ENCODE assay signal across 1 cellular context in the genomic region with DNA sequence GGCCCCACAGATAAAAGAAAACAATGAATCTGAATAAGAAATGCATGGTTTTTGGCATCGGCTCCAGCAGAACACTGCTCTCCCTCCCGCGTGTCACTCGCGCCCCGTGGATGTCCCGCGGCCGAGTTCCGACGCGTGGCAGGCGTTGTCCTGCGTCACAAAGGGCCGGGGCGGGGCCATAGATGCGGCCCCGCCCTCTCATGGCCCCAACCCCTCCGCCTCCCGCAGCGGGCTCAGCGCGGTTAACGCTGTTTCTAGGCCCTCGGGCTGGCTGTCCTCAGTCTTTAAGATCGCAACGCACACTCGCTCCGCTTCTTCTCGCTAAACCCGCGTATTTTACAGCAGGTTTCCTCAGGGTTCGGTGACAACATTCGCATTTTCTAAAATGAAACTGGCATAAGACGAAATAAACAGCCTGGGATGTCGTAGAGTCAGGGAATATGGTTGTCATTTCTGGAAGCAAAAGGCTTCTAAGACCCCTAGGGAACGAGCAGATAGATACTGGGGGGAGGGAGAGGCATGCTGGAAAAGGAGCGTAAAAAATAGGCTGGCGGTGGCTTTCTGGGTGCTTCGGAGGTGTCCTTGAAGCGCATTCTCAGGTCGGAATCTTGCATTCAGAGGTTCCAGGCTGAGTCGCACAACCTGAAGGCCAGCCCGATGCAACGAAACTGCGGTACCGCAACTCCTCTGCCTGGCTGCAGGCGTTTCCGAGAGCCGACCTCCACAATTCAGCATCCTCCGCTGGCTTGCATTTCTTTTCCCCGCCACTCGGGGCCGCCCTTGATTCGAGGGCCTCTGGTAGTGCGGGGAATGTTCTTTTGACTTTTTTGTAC.
A peak's percentile ranks its signal among the peaks of the same experiment; 100 is the strongest.
TF ChIP-seq lines count a peak whose summit lies in the region.

Gene FKBP7, minus strand, starts transcription at position 159 of the 833 bp plus-strand sequence. Its CDS starts 101 bp downstream, at position 58.

TF ChIP-seq in GM12878, 131 proteins besides CTCF, POLR2A, EP300 and RAD21 (continued from another document and continues in another):
- TF ChIP-seq BACH1 (IDR thresholded peaks at IDR 0.05; ENCODE audit: borderline replicate concordance) (peak; percentile 94), HDGF (IDR thresholded peaks at IDR 0.05) (no peak), NRF1 (conservative IDR thresholded peaks at IDR 0.05; ENCODE audit: low read depth, low read length) (0 out of 2 replicates have a peak, but pooled peaks have one; percentile 2), ATF7 (IDR thresholded peaks at IDR 0.05; ENCODE audit: low read depth) (no peak), NFXL1 (IDR thresholded peaks at IDR 0.05; ENCODE audit: borderline replicate concordance) (no peak), FOXM1 (IDR thresholded peaks at IDR 0.05; ENCODE audit: low read depth, low read length) (peak; percentile 71; the same call in 1 of the 2 replicates), HCFC1 (IDR thresholded peaks at IDR 0.05; ENCODE audit: low read length) (no peak), SRF (IDR thresholded peaks at IDR 0.05; ENCODE audit: low read depth in 2 of 2, low read length in 2 of 2) (no peak), SMAD5 (IDR thresholded peaks at IDR 0.05; ENCODE audit: low read depth) (peak; percentile 56; the same call in 1 of the 2 replicates), CBFB (IDR thresholded peaks at IDR 0.05; ENCODE audit: low read depth) (peak; percentile 8; the same call in 1 of the 2 replicates), RB1 (IDR thresholded peaks at IDR 0.05; ENCODE audit: borderline replicate concordance) (0 out of 2 replicates have a peak, but pooled peaks have one; percentile 15), SPI1 (IDR thresholded peaks at IDR 0.05; ENCODE audit: borderline replicate concordance, insufficient read depth, low read depth, low read length) (no peak), NFYA (IDR thresholded peaks at IDR 0.05; ENCODE audit: borderline replicate concordance, low read depth, low read length) (no peak), DPF2 (IDR thresholded peaks at IDR 0.05) (peak; percentile 56; the same call in 1 of the 2 replicates), CHD2 (IDR thresholded peaks at IDR 0.05; ENCODE audit: borderline replicate concordance, low read depth, low read length) (no peak), MTA3 (IDR thresholded peaks at IDR 0.05; ENCODE audit: borderline replicate concordance, low read length) (0 out of 2 replicates have a peak, but pooled peaks have one; percentile 18), NFIC (IDR thresholded peaks at IDR 0.05; ENCODE audit: low read depth, low read length) (0 out of 2 replicates have a peak, but pooled peaks have one; percentile 44), RUNX3 (IDR thresholded peaks at IDR 0.05; ENCODE audit: low read length) (peak; percentile 52), GATAD2B (conservative IDR thresholded peaks at IDR 0.05; ENCODE audit: low read depth) (peak; percentile 23), ZBED1 (IDR thresholded peaks at IDR 0.05; ENCODE audit: borderline replicate concordance) (no peak), POLR2AphosphoS2 (IDR thresholded peaks at IDR 0.05; ENCODE audit: low read depth, low read length) (0 out of 2 replicates have a peak, but pooled peaks have one; percentile 46), NBN (IDR thresholded peaks at IDR 0.05) (peak; percentile 60; the same call in 1 of the 2 replicates), EED (IDR thresholded peaks at IDR 0.05; ENCODE audit: low read depth) (peak; percentile 70), KLF5 (IDR thresholded peaks at IDR 0.05; ENCODE audit: partially characterized antibody) (no peak), SUPT20H (IDR thresholded peaks at IDR 0.05; ENCODE audit: borderline replicate concordance, control insufficient read depth, low read depth, low read length) (no peak), E4F1 (IDR thresholded peaks at IDR 0.05; ENCODE audit: borderline replicate concordance, partially characterized antibody) (no peak), IRF4 (IDR thresholded peaks at IDR 0.05; ENCODE audit: low read depth, low read length) (no peak; the same call in 1 of the 2 replicates), CEBPB (IDR thresholded peaks at IDR 0.05; ENCODE audit: borderline replicate concordance in 1 of 2, low read depth in 2 of 2, low read length in 2 of 2) (no peak), IKZF1 (conservative IDR thresholded peaks at IDR 0.05) (no peak; the same call in 1 of the 2 replicates), RELA (IDR thresholded peaks at IDR 0.05; ENCODE audit: borderline replicate concordance, partially characterized antibody) (no peak), WRNIP1 (IDR thresholded peaks at IDR 0.05; ENCODE audit: borderline replicate concordance, low read depth, low read length) (peak; percentile 68; the same call in 1 of the 2 replicates), TCF3 (IDR thresholded peaks at IDR 0.05; ENCODE audit: borderline replicate concordance, insufficient read depth, low read depth, low read length) (no peak), BCL3 (IDR thresholded peaks at IDR 0.05; ENCODE audit: borderline replicate concordance, insufficient read depth, low read depth, low read length, poor library complexity, severe bottlenecking) (no peak), ZBTB11 (CRISPR knock-in tag; IDR thresholded peaks at IDR 0.05) (no peak), MTA2 (IDR thresholded peaks at IDR 0.05; ENCODE audit: low read depth) (no peak; the same call in 1 of the 2 replicates), CREM (IDR thresholded peaks at IDR 0.05; ENCODE audit: low read depth) (peak; percentile 86), CBX5 (IDR thresholded peaks at IDR 0.05; ENCODE audit: low read depth) (peak; percentile 73; the same call in 1 of the 2 replicates)
- TF ChIP-seq, protein P1, sequence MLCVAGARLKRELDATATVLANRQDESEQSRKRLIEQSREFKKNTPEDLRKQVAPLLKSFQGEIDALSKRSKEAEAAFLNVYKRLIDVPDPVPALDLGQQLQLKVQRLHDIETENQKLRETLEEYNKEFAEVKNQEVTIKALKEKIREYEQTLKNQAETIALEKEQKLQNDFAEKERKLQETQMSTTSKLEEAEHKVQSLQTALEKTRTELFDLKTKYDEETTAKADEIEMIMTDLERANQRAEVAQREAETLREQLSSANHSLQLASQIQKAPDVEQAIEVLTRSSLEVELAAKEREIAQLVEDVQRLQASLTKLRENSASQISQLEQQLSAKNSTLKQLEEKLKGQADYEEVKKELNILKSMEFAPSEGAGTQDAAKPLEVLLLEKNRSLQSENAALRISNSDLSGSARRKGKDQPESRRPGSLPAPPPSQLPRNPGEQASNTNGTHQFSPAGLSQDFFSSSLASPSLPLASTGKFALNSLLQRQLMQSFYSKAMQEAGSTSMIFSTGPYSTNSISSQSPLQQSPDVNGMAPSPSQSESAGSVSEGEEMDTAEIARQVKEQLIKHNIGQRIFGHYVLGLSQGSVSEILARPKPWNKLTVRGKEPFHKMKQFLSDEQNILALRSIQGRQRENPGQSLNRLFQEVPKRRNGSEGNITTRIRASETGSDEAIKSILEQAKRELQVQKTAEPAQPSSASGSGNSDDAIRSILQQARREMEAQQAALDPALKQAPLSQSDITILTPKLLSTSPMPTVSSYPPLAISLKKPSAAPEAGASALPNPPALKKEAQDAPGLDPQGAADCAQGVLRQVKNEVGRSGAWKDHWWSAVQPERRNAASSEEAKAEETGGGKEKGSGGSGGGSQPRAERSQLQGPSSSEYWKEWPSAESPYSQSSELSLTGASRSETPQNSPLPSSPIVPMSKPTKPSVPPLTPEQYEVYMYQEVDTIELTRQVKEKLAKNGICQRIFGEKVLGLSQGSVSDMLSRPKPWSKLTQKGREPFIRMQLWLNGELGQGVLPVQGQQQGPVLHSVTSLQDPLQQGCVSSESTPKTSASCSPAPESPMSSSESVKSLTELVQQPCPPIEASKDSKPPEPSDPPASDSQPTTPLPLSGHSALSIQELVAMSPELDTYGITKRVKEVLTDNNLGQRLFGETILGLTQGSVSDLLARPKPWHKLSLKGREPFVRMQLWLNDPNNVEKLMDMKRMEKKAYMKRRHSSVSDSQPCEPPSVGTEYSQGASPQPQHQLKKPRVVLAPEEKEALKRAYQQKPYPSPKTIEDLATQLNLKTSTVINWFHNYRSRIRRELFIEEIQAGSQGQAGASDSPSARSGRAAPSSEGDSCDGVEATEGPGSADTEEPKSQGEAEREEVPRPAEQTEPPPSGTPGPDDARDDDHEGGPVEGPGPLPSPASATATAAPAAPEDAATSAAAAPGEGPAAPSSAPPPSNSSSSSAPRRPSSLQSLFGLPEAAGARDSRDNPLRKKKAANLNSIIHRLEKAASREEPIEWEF (IDR thresholded peaks at IDR 0.05; ENCODE audit: insufficient replicate concordance, low read depth, low read length): no peak
- TF ChIP-seq, protein P2, sequence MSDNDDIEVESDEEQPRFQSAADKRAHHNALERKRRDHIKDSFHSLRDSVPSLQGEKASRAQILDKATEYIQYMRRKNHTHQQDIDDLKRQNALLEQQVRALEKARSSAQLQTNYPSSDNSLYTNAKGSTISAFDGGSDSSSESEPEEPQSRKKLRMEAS (IDR thresholded peaks at IDR 0.05; ENCODE audit: low read depth, low read length): peak; percentile 88; the same call in 1 of the 2 replicates
- TF ChIP-seq, protein P3, sequence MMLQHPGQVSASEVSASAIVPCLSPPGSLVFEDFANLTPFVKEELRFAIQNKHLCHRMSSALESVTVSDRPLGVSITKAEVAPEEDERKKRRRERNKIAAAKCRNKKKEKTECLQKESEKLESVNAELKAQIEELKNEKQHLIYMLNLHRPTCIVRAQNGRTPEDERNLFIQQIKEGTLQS (IDR thresholded peaks at IDR 0.05; ENCODE audit: borderline replicate concordance, extremely low read depth, low read depth, low read length): no peak
- TF ChIP-seq, protein P4, sequence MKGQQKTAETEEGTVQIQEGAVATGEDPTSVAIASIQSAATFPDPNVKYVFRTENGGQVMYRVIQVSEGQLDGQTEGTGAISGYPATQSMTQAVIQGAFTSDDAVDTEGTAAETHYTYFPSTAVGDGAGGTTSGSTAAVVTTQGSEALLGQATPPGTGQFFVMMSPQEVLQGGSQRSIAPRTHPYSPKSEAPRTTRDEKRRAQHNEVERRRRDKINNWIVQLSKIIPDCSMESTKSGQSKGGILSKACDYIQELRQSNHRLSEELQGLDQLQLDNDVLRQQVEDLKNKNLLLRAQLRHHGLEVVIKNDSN (IDR thresholded peaks at IDR 0.05; ENCODE audit: borderline replicate concordance, extremely low read length, insufficient read depth, low read depth, low read length): no peak
- TF ChIP-seq, protein P5, sequence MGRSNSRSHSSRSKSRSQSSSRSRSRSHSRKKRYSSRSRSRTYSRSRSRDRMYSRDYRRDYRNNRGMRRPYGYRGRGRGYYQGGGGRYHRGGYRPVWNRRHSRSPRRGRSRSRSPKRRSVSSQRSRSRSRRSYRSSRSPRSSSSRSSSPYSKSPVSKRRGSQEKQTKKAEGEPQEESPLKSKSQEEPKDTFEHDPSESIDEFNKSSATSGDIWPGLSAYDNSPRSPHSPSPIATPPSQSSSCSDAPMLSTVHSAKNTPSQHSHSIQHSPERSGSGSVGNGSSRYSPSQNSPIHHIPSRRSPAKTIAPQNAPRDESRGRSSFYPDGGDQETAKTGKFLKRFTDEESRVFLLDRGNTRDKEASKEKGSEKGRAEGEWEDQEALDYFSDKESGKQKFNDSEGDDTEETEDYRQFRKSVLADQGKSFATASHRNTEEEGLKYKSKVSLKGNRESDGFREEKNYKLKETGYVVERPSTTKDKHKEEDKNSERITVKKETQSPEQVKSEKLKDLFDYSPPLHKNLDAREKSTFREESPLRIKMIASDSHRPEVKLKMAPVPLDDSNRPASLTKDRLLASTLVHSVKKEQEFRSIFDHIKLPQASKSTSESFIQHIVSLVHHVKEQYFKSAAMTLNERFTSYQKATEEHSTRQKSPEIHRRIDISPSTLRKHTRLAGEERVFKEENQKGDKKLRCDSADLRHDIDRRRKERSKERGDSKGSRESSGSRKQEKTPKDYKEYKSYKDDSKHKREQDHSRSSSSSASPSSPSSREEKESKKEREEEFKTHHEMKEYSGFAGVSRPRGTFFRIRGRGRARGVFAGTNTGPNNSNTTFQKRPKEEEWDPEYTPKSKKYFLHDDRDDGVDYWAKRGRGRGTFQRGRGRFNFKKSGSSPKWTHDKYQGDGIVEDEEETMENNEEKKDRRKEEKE (IDR thresholded peaks at IDR 0.05): no peak
